10 cellular contexts compared by ENCODE assay signal in the genomic region with DNA sequence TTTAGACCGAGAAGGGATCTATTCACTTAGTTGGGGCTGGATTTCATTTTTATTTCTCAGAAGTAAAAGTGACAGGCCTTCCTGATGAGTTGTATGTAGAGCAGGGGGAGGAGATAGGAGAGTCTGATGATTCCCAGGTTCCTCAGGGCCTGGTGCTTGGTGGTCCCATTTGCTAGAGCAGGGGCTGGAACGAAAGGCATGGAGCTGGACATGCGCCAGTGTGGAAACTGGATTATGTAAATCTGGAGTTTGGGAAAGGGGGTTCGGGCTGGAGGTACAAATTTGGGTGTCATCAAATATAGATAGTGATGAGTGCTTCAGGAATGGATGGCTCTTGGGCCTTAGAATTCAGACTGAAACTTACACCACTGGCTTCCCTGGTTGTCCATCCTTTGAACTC. TPM values are rescaled to one million over a fixed set of nuclear protein-coding genes. Genes with fewer than 3 reads are reported as not detected.
"Had no signal": no experiment of that assay in that cellular context is flagged by ENCODE, and none has a peak within 500 bp of the region (broad histone marks: within the 10 kb centered on the region; RNA-seq: fewer than 3 reads in every experiment).

No MANE protein-coding gene starts in this region.

- H3K27ac ChIP-seq: HL-60, KMS-11 had no signal

- ATAC-seq: HepG2, K562 had no signal

- FAIRE-seq: HepG2, HTR-8/SVneo, K562 had no signal

- DNase-seq: IMR-90, KBM-7, KG1 had no signal

- H3K4me3 ChIP-seq: K562 had no signal

RNA-seq across cellular contexts. Expression of gene GNLY, which starts 27.5 kb away (rescaled TPM):
- total RNA-seq: HepG2, HT-29, HT1080, IMR-90, K562 had no signal

RNA-seq across cellular contexts. Expression of gene ATOH8, which starts 32.1 kb away (rescaled TPM):
- total RNA-seq: K562 had no signal

RNA-seq across cellular contexts. Expression of gene SFTPB, which starts 53.6 kb away (rescaled TPM):
- total RNA-seq: HepG2, HT-29, HT1080, IMR-90 had no signal
